In the genomic region with DNA sequence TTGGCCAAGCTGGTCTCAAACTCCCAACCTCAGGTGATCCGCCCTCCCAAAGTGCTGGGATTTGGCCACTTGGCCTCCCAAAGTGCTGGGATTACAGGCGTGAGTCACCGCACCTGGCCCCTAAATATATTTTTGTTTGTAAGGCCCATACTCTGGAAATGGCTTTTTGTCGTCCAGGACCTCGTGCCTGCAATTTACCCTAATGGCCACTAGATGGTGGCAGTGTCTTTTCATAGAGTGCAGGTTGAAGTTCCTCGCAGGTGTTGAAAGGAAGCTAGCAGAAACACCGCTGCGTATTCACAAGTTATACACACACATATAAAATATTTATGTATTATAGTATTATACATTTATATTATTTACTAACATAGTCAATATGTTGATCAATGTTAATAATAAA, we compare ENCODE assay signal across 8 cellular contexts.
DNase-seq lines count a peak whose midpoint lies in the region; ATAC-seq, FAIRE-seq and TF ChIP-seq lines count a peak whose summit lies in the region.

No MANE protein-coding gene starts in this region.

- TF ChIP-seq CTCF in A549 (IDR thresholded peaks at IDR 0.05) (peak; percentile 52), GM10248 (IDR thresholded peaks at IDR 0.05; ENCODE audit: control extremely low read depth, extremely low read depth, low read depth, missing control alignments) (peak; percentile 58), OCI-LY1 (IDR thresholded peaks at IDR 0.05; ENCODE audit: low read length) (peak; percentile 68), fibroblast of villous mesenchyme (IDR thresholded peaks at IDR 0.05; ENCODE audit: insufficient read depth, low read depth, low read length) (peak; percentile 70), thyroid gland (IDR thresholded peaks at IDR 0.05) (peak in 3 of 6 experiments; percentile 34 to 51 (median 49))

- TF ChIP-seq RAD21 in A549 (conservative IDR thresholded peaks at IDR 0.05 in 1 of 2, IDR thresholded peaks at IDR 0.05 in 1 of 2) = peak; percentile 57 to 71

- no peaks in the 10 kb centered on the region for H3K79me2 ChIP-seq in OCI-LY1 (ENCODE audit: insufficient read depth, low read length)

- H3K9ac ChIP-seq in OCI-LY1 (ENCODE audit: low read length) = no peak overlapping the region

- no peak for FAIRE-seq in A549 (lab: Jason Lieb, UNC)

- peak; percentile 10 to 45 for DNase-seq in A549 (ENCODE audit: low read depth in 1 of 2, low spot score in 1 of 2)
- DNase-seq in GM10248 (ENCODE audit: extremely low spot score) = peak; percentile 29
- DNase-seq in fibroblast of villous mesenchyme (ENCODE audit: low read depth) = peak; percentile 23
- no peak for DNase-seq in NCI-H1092 treated with DMSO at 0.1 percent for 48 hours (lab: John Stamatoyannopoulos, UW)
- DNase-seq in thyroid gland = no peak
- DNase-seq in hippocampal formation (lab: John Stamatoyannopoulos, UW) = no peak

- no peak overlapping the region for H3K4me3 ChIP-seq in A549
- no peak overlapping the region for H3K4me3 ChIP-seq in OCI-LY1 (ENCODE audit: low read depth, low read length, poor library complexity, severe bottlenecking)
- H3K4me3 ChIP-seq in fibroblast of villous mesenchyme (ENCODE audit: low read depth, low read length) = no peak overlapping the region
- H3K4me3 ChIP-seq in thyroid gland (replicated peaks in 1 of 3) = no peak overlapping the region

- no peaks in the 10 kb centered on the region for H3F3A ChIP-seq in OCI-LY1 (ENCODE audit: insufficient read depth, low read length)

- WGBS in A549 (ENCODE audit: missing lambda C conversion rate) = 24% methylated on average over 8 of the region's 8 CpGs
- WGBS in thyroid gland, 2 donors = 83% methylated on average over 8 of the region's 8 CpGs

- peaks cover 3% of the 10 kb centered on the region; the same call in 1 of the 3 replicates for H3K9me3 ChIP-seq in A549
- H3K9me3 ChIP-seq in OCI-LY1 (ENCODE audit: low read length) = no peaks in the 10 kb centered on the region
- H3K9me3 ChIP-seq in thyroid gland = no peaks in the 10 kb centered on the region

- no peak for TF ChIP-seq EP300 in A549 (IDR thresholded peaks at IDR 0.05)

- H3K27me3 ChIP-seq in OCI-LY1 (ENCODE audit: insufficient read depth, low read length) = no peaks in the 10 kb centered on the region
- H3K27me3 ChIP-seq in thyroid gland = no peaks in the 10 kb centered on the region

- POLR2A ChIA-PET in A549 (lab: Yijun Ruan, JAX) = no interaction called here
- POLR2A ChIA-PET in GM10248 (lab: Yijun Ruan, JAX) = no interaction called here

- H3K27ac ChIP-seq in A549 = no peak overlapping the region
- no peak overlapping the region for H3K27ac ChIP-seq in OCI-LY1 (ENCODE audit: low read depth, low read length, poor library complexity, severe bottlenecking)
- H3K27ac ChIP-seq in thyroid gland = no peak overlapping the region

- no peaks in the 10 kb centered on the region for H3K9me2 ChIP-seq in OCI-LY1 (ENCODE audit: low read depth, low read length)

- intact Hi-C loops in thyroid gland (cut with DNase I) = no loop called here

- H3K36me3 ChIP-seq in OCI-LY1 (ENCODE audit: insufficient read depth, low read length) (no peaks in the 10 kb centered on the region), thyroid gland (no peaks in the 10 kb centered on the region)

- H4K20me1 ChIP-seq in OCI-LY1 (ENCODE audit: insufficient read depth, low read length) = no peaks in the 10 kb centered on the region

- H3K4me1 ChIP-seq in A549 (no peaks in the 10 kb centered on the region), OCI-LY1 (ENCODE audit: insufficient read depth, low read length, severe bottlenecking) (no peaks in the 10 kb centered on the region), thyroid gland (peaks cover 2 to 3% of the 10 kb centered on the region in 2 donors)

- no peak overlapping the region for H3K4me2 ChIP-seq in A549
- no peak overlapping the region for H3K4me2 ChIP-seq in OCI-LY1 (ENCODE audit: low read length)

- no peak overlapping the region for H2AFZ ChIP-seq in OCI-LY1 (ENCODE audit: low read length)

- ATAC-seq in A549 (no peak), GM18858 (IDR thresholded peaks at IDR 0.05; ENCODE audit: unreplicated experiment) (no peak)

- CTCF ChIA-PET in A549 (lab: Yijun Ruan, JAX) (interaction anchor here (0.6 to 2.5 kb wide), 8 partner anchors 9 to 1667 kb away, joined by 3 to 7 read pairs (median 3); no protein-coding TSS in a partner anchor), GM10248 (lab: Yijun Ruan, JAX) (interaction anchor here (1.0 to 1.9 kb wide), 5 partner anchors 12 to 1473 kb away, joined by 3 to 5 read pairs (median 4); no protein-coding TSS in a partner anchor)

- TF ChIP-seq POLR2A in A549 (IDR thresholded peaks at IDR 0.05; ENCODE audit: low read length) = no peak
- TF ChIP-seq POLR2A in thyroid gland (IDR thresholded peaks at IDR 0.05) = no peak

TF ChIP-seq in A549, 52 proteins besides CTCF, POLR2A, EP300 and RAD21:
- no peak for TF ChIP-seq TFCP2L1 (CRISPR knock-in tag; IDR thresholded peaks at IDR 0.05)
- TF ChIP-seq HOXB5 (CRISPR knock-in tag; IDR thresholded peaks at IDR 0.05) = no peak
- peak; percentile 40; the same call in 2 of the 3 replicates for TF ChIP-seq SMC3 (IDR thresholded peaks at IDR 0.05)
- no peak for TF ChIP-seq ZNF302 (CRISPR knock-in tag; IDR thresholded peaks at IDR 0.05)

Comparison
In these comparisons a context has a peak if more than half of its experiments do, and no peak if none do; other contexts are left out.
1. DNase-seq: peak in A549 (2 of 2), GM10248 (single experiment) and fibroblast of villous mesenchyme (single experiment); none in NCI-H1092 treated with DMSO at 0.1 percent for 48 hours (single experiment), thyroid gland (0 of 2) and hippocampal formation (0 of 2).